ENCODE assay signal across 25 cellular contexts in the genomic region with DNA sequence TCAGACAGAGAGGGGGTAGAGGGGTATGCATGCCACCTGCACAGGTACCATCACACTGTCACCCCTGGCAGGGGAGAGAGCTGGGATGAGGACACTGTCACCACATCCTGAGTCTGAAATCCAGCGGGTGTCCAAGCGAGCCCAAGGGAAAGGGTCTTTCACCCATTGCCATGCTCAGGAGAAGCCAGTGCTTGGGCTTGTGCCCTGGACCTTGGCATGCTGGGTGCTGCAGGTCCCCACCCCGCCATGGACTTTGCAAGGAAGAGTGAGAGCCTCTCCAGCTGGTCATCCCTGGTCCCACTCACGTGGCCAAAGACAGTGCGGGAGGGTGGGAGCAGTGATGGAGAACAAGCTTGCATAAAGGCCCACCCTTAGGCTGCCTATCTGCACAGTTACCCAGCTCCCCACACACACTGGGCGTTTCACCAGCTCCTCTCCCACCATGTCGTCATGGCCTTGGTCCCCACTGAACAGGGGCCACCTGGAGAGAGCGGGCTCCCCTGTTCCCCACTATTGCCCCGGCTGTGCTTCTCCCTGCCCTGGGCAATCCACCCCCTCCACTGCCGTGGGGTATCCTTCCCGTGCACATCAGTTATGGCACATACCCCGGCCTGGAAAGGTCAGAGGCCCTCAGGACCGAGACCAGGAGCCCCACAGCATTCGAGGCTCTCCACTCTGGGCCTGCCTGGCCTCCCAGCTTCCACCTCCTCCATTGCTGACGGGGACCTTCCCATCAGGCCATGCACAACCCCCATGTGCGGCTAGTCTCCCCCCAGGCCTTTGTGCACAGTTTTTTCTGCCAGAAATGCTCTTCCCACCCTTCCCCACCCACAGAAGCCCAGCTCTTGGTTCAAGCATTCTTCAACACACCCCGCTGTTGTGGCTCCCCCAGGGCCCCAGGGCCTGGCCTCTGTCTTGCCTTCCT. TPM values are rescaled to one million over a fixed set of nuclear protein-coding genes. Genes with fewer than 3 reads are reported as not detected.
DNase-seq lines count a peak whose midpoint lies in the region; ATAC-seq, FAIRE-seq and TF ChIP-seq lines count a peak whose summit lies in the region.
"Had no signal": no experiment of that assay in that cellular context is flagged by ENCODE, and none has a peak within 500 bp of the region (broad histone marks: within the 10 kb centered on the region; RNA-seq: fewer than 3 reads in every experiment).

No MANE protein-coding gene starts in this region.

- H3K27me3 Mint-ChIP-seq in activated naive CD4-positive, alpha-beta T cell treated with anti-CD3 and anti-CD28 coated beads, Interleukin-2, amount 50 U/mL, for 24 hours: peaks cover 4% of the 10 kb centered on the region
- peaks cover 3% of the 10 kb centered on the region for H3K27me3 Mint-ChIP-seq in activated CD8-positive, alpha-beta T cell treated with anti-CD3 and anti-CD28 coated beads for 36 hours

- H3K4me1 Mint-ChIP-seq in activated naive CD4-positive, alpha-beta T cell treated with anti-CD3 and anti-CD28 coated beads, Interleukin-2, amount 50 U/mL, for 24 hours: no peaks in the 10 kb centered on the region
- no peaks in the 10 kb centered on the region for H3K4me1 Mint-ChIP-seq in activated CD8-positive, alpha-beta T cell treated with anti-CD3 and anti-CD28 coated beads for 36 hours (ENCODE audit: low read depth)
- H3K4me1 Mint-ChIP-seq: CD4-positive, alpha-beta memory T cell had no signal

- H3K27ac Mint-ChIP-seq in activated naive CD4-positive, alpha-beta T cell treated with anti-CD3 and anti-CD28 coated beads, Interleukin-2, amount 50 U/mL, for 24 hours: peak overlapping the region; percentile 30
- H3K27ac Mint-ChIP-seq in activated CD8-positive, alpha-beta T cell treated with anti-CD3 and anti-CD28 coated beads for 36 hours: no peak overlapping the region

- H3K4me1 ChIP-seq in kidney (ENCODE audit: control insufficient read depth in 1 of 2, insufficient read depth in 1 of 2, low read depth in 1 of 2, low read length in 2 of 2) (no peaks in the 10 kb centered on the region), upper lobe of right lung (no peaks in the 10 kb centered on the region)
- H3K4me1 ChIP-seq: BLaER1 treated with 17β-estradiol and CSF1 and Interleukin-3, amounts not matched to agents 10 nM and 100 nM had no signal

- CTCF ChIA-PET in activated CD8-positive, alpha-beta T cell treated with anti-CD3 and anti-CD28 coated beads for 36 hours (lab: Charles Lee): interaction anchor here (0.8 kb wide), 1 partner anchor 11 kb away, joined by 3 read pairs; no protein-coding TSS in a partner anchor

- no peak overlapping the region for H3K27ac ChIP-seq in kidney (ENCODE audit: low read depth in 2 of 2, low read length in 2 of 2)
- H3K27ac ChIP-seq in upper lobe of right lung: no peak overlapping the region
- H3K27ac ChIP-seq: BLaER1 treated with 17β-estradiol and CSF1 and Interleukin-3, amounts not matched to agents 10 nM and 100 nM; KMS-11; RWPE1 had no signal

- H3K9me3 ChIP-seq in kidney (ENCODE audit: control insufficient read depth in 1 of 2, low read length in 2 of 2): no peaks in the 10 kb centered on the region
- no peaks in the 10 kb centered on the region for H3K9me3 ChIP-seq in upper lobe of right lung
- H3K9me3 ChIP-seq: BLaER1 treated with 17β-estradiol and CSF1 and Interleukin-3, amounts not matched to agents 10 nM and 100 nM had no signal

- H3K27me3 ChIP-seq in upper lobe of right lung: peaks cover 11% of the 10 kb centered on the region
- H3K27me3 ChIP-seq: BLaER1 treated with 17β-estradiol and CSF1 and Interleukin-3, amounts not matched to agents 10 nM and 100 nM had no signal

- no peaks in the 10 kb centered on the region for H3K36me3 ChIP-seq in kidney (ENCODE audit: control insufficient read depth in 1 of 2, insufficient read depth in 2 of 2, low read length in 2 of 2)
- H3K36me3 ChIP-seq in upper lobe of right lung: no peaks in the 10 kb centered on the region
- H3K36me3 ChIP-seq: BLaER1 treated with 17β-estradiol and CSF1 and Interleukin-3, amounts not matched to agents 10 nM and 100 nM had no signal

- no peak for TF ChIP-seq CTCF in kidney (IDR thresholded peaks at IDR 0.05; ENCODE audit: borderline replicate concordance, extremely low read depth, insufficient read depth)
- no peak for TF ChIP-seq CTCF in upper lobe of right lung (IDR thresholded peaks at IDR 0.05)
- no peak for TF ChIP-seq CTCF in activated CD8-positive, alpha-beta T cell treated with anti-CD3 and anti-CD28 coated beads for 36 hours (IDR thresholded peaks at IDR 0.05)

- POLR2A ChIA-PET in activated CD8-positive, alpha-beta T cell treated with anti-CD3 and anti-CD28 coated beads for 36 hours (lab: Charles Lee): interaction anchor here (0.6 kb wide), 1 partner anchor 1606 kb away, joined by 3 read pairs; no protein-coding TSS in a partner anchor

- intact Hi-C loops in kidney (cut with DNase I): no loop called here
- intact Hi-C loops in posterior vena cava (cut with DNase I): no loop called here
- intact Hi-C loops in upper lobe of right lung (cut with DNase I): no loop called here
- intact Hi-C loops in activated CD8-positive, alpha-beta T cell treated with anti-CD3 and anti-CD28 coated beads for 36 hours (cut with micrococcal nuclease): no loop called here

- H3K4me3 Mint-ChIP-seq in activated naive CD4-positive, alpha-beta T cell treated with anti-CD3 and anti-CD28 coated beads, Interleukin-2, amount 50 U/mL, for 24 hours: no peak overlapping the region
- no peak overlapping the region for H3K4me3 Mint-ChIP-seq in activated CD8-positive, alpha-beta T cell treated with anti-CD3 and anti-CD28 coated beads for 36 hours
- H3K4me3 Mint-ChIP-seq: CD4-positive, alpha-beta memory T cell had no signal

- DNase-seq in activated naive CD4-positive, alpha-beta T cell treated with Interleukin-2 at 50 U/mL for 16 hours: no peak
- DNase-seq in kidney (peak; percentile 57), posterior vena cava (ENCODE audit: low spot score) (peak; percentile 70), upper lobe of right lung (peak; percentile 51), COLO668 (lab: John Stamatoyannopoulos, UW; ENCODE audit: unreplicated experiment) (no peak)
- DNase-seq in activated CD8-positive, alpha-beta T cell treated with anti-CD3 and anti-CD28 coated beads for 36 hours: no peak
- DNase-seq: 8988T; Calu3; CD4-positive, alpha-beta memory T cell; DMS153; GDM1; IMR-90; MV-4-11; NCI-H1105 treated with DMSO at 0.1 percent for 48 hours; NCI-H2029 treated with DMSO at 0.1 percent for 48 hours; NCI-H226; NCI-H510A treated with DMSO at 0.1 percent for 48 hours; NCI-H748 treated with DMSO at 0.1 percent for 48 hours; SIG-M5 had no signal

- H3K36me3 Mint-ChIP-seq in activated naive CD4-positive, alpha-beta T cell treated with anti-CD3 and anti-CD28 coated beads, Interleukin-2, amount 50 U/mL, for 24 hours: no peaks in the 10 kb centered on the region
- no peaks in the 10 kb centered on the region for H3K36me3 Mint-ChIP-seq in activated CD8-positive, alpha-beta T cell treated with anti-CD3 and anti-CD28 coated beads for 36 hours (ENCODE audit: low read depth)
- H3K36me3 Mint-ChIP-seq: CD4-positive, alpha-beta memory T cell had no signal

- H3K4me3 ChIP-seq in kidney (ENCODE audit: low read length in 2 of 2) (no peak overlapping the region), upper lobe of right lung (no peak overlapping the region)
- H3K4me3 ChIP-seq: BLaER1 treated with 17β-estradiol and CSF1 and Interleukin-3, amounts not matched to agents 10 nM and 100 nM had no signal

- no peak overlapping the region for H3K9ac ChIP-seq in kidney (ENCODE audit: low read length in 2 of 2)
- H3K9ac ChIP-seq: BLaER1 treated with 17β-estradiol and CSF1 and Interleukin-3, amounts not matched to agents 10 nM and 100 nM; KMS-11 had no signal

- ATAC-seq in upper lobe of right lung (peak; percentile 21), HG03460 (IDR thresholded peaks at IDR 0.05; ENCODE audit: unreplicated experiment) (no peak)
- no peak for ATAC-seq in activated CD8-positive, alpha-beta T cell treated with anti-CD3 and anti-CD28 coated beads for 36 hours

- no peaks in the 10 kb centered on the region for H3K9me3 Mint-ChIP-seq in activated naive CD4-positive, alpha-beta T cell treated with anti-CD3 and anti-CD28 coated beads, Interleukin-2, amount 50 U/mL, for 24 hours
- no peaks in the 10 kb centered on the region for H3K9me3 Mint-ChIP-seq in activated CD8-positive, alpha-beta T cell treated with anti-CD3 and anti-CD28 coated beads for 36 hours
- H3K9me3 Mint-ChIP-seq: CD4-positive, alpha-beta memory T cell had no signal

- no peak for FAIRE-seq in kidney (lab: Jason Lieb, UNC)
- FAIRE-seq: GM18507 had no signal

RNA-seq across cellular contexts. Expression of gene BCL11B, which starts 58.6 kb away (rescaled TPM):
- 3.3 TPM for total RNA-seq in kidney
- 0.13 TPM for polyA plus RNA-seq in kidney (ENCODE audit: insufficient read depth, low read depth, low replicate concordance)
- 1 to 10 TPM in 1 of 2 donors, under 1 TPM in 1; 0.43 to 1.5 TPM for total RNA-seq in posterior vena cava
- total RNA-seq in upper lobe of right lung: 2.4 TPM
- 10 to 100 TPM; 48.5 to 53.0 TPM for total RNA-seq in activated CD8-positive, alpha-beta T cell treated with anti-CD3 and anti-CD28 coated beads for 36 hours
- polyA plus RNA-seq: IMR-90 had no signal

Comparison
In these comparisons a context has a peak if more than half of its experiments do, and no peak if none do; other contexts are left out.
1. DNase-seq: peak in kidney (single experiment), posterior vena cava (single experiment) and upper lobe of right lung (single experiment); none in activated naive CD4-positive, alpha-beta T cell treated with Interleukin-2 at 50 U/mL for 16 hours (single experiment), COLO668 (single experiment) and activated CD8-positive, alpha-beta T cell treated with anti-CD3 and anti-CD28 coated beads for 36 hours (single experiment).
2. RNA of gene BCL11B, which starts 58.6 kb away (total RNA-seq): 48.5 to 53.0 TPM in activated CD8-positive, alpha-beta T cell treated with anti-CD3 and anti-CD28 coated beads for 36 hours; 3.3 TPM in kidney (single experiment), 2.4 TPM in upper lobe of right lung (single experiment) and 0.43 to 1.5 TPM in posterior vena cava; every median in the first group is over 10 times any median in the second.